Comparison of ENCODE assay signal across 2 cellular contexts in the genomic region with DNA sequence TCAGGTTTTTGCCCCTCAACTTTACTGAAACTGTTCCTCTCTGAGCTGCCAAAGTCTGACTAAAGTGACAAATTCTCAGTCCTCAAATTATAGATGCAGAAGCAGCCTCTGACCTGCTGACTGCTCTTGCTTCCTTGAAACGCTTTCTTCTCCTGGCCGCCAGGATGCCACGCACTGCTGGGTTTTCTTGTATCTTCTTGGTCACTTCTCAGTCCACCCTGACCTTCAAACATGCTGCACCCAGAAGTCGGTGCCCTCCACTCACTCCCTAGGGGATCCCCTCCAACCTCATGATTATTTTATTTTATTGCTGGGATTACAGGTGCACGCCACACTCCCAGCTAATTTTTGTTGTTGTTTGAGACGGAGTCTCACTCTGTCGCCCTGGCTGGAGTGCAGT.
TF ChIP-seq lines count a peak whose summit lies in the region.

No MANE protein-coding gene starts in this region.

TF ChIP-seq in IMR-90, 13 proteins besides CTCF, POLR2A, EP300 and RAD21:
- TF ChIP-seq FOS (IDR thresholded peaks at IDR 0.05; ENCODE audit: low read depth, low read length), result no peak
- TF ChIP-seq MAZ (IDR thresholded peaks at IDR 0.05; ENCODE audit: borderline replicate concordance, low read depth, low read length), result no peak
- TF ChIP-seq, protein P1, sequence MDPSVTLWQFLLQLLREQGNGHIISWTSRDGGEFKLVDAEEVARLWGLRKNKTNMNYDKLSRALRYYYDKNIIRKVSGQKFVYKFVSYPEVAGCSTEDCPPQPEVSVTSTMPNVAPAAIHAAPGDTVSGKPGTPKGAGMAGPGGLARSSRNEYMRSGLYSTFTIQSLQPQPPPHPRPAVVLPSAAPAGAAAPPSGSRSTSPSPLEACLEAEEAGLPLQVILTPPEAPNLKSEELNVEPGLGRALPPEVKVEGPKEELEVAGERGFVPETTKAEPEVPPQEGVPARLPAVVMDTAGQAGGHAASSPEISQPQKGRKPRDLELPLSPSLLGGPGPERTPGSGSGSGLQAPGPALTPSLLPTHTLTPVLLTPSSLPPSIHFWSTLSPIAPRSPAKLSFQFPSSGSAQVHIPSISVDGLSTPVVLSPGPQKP (IDR thresholded peaks at IDR 0.05; ENCODE audit: borderline replicate concordance, low read depth, low read length), result no peak
- TF ChIP-seq MAFK (IDR thresholded peaks at IDR 0.05; ENCODE audit: low read depth, low read length), result no peak
- TF ChIP-seq RFX5 (IDR thresholded peaks at IDR 0.05; ENCODE audit: low read depth, low read length), result no peak
- no peak for TF ChIP-seq NFE2L2 (IDR thresholded peaks at IDR 0.05; ENCODE audit: low read depth, low read length)
- TF ChIP-seq SMC3 (IDR thresholded peaks at IDR 0.05; ENCODE audit: low read depth, low read length), result no peak
- TF ChIP-seq CEBPB (IDR thresholded peaks at IDR 0.05; ENCODE audit: low read depth, low read length), result no peak
- TF ChIP-seq CHD1 (IDR thresholded peaks at IDR 0.05; ENCODE audit: low read depth, low read length), result no peak
- TF ChIP-seq, protein P2, sequence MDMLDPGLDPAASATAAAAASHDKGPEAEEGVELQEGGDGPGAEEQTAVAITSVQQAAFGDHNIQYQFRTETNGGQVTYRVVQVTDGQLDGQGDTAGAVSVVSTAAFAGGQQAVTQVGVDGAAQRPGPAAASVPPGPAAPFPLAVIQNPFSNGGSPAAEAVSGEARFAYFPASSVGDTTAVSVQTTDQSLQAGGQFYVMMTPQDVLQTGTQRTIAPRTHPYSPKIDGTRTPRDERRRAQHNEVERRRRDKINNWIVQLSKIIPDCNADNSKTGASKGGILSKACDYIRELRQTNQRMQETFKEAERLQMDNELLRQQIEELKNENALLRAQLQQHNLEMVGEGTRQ (IDR thresholded peaks at IDR 0.05; ENCODE audit: low read depth, low read length), result no peak
- no peak for TF ChIP-seq RCOR1 (IDR thresholded peaks at IDR 0.05; ENCODE audit: insufficient replicate concordance, low read length)
- TF ChIP-seq BHLHE40 (IDR thresholded peaks at IDR 0.05; ENCODE audit: low read depth, low read length), result no peak
- no peak for TF ChIP-seq MXI1 (IDR thresholded peaks at IDR 0.05; ENCODE audit: borderline replicate concordance, low read depth, low read length)
TF ChIP-seq in IMR-90: peak in this region for 0.

TF ChIP-seq in H1, 55 proteins besides CTCF, POLR2A, EP300 and RAD21:
- TF ChIP-seq, protein P3, sequence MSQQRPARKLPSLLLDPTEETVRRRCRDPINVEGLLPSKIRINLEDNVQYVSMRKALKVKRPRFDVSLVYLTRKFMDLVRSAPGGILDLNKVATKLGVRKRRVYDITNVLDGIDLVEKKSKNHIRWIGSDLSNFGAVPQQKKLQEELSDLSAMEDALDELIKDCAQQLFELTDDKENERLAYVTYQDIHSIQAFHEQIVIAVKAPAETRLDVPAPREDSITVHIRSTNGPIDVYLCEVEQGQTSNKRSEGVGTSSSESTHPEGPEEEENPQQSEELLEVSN (IDR thresholded peaks at IDR 0.05), result no peak
- TF ChIP-seq KDM5A (IDR thresholded peaks at IDR 0.05; ENCODE audit: low read length), result no peak
- no peak for TF ChIP-seq CHD1 (IDR thresholded peaks at IDR 0.05; ENCODE audit: low read depth, low read length)
- no peak for TF ChIP-seq SRF (IDR thresholded peaks at IDR 0.05; ENCODE audit: low read depth, low read length)
- TF ChIP-seq CTBP2 (IDR thresholded peaks at IDR 0.05; ENCODE audit: borderline replicate concordance, insufficient read depth, insufficient read length, low read length), result no peak
